ENCODE assay signal across 31 cellular contexts in the genomic region with DNA sequence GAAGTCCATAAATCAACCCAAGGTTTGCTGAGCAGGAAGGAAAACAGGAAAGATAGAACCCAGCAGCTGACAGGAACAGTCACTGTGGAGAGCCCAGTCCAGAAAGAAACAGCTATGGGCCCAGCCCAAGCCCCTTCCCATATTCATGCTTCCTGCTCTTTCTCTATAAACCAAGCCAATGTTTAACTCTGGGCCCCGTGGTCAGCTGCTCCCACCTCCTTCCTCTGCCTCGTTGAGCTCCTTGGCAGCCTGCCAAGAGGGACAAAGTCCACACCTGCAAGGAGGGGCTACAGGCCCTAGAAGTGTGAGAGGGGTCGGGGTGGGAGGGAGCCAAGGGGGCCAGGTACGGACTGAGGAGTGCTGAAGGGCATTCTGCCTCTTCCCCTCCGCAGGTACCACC. TPM values are rescaled to one million over a fixed set of nuclear protein-coding genes. Genes with fewer than 3 reads are reported as not detected.
DNase-seq lines count a peak whose midpoint lies in the region; TF ChIP-seq lines count a peak whose summit lies in the region.
"Had no signal": no experiment of that assay in that cellular context is flagged by ENCODE, and none has a peak within 500 bp of the region (broad histone marks: within the 10 kb centered on the region; RNA-seq: fewer than 3 reads in every experiment).

No MANE protein-coding gene starts in this region.

- H3K27ac Mint-ChIP-seq in nephron progenitor cell = peak overlapping the region; percentile 58
- H3K27ac Mint-ChIP-seq: activated CD8-positive, alpha-beta memory T cell treated with anti-CD3 and anti-CD28 coated beads, Interleukin-2, amount 10 ng/mL, durations not matched to agents 7 days and 5 days; CD4-positive, CD25-positive, alpha-beta regulatory T cell; naive thymus-derived CD4-positive, alpha-beta T cell; stimulated activated memory B cell treated with anti-CD40 and anti-IgM and Interleukin-4, amounts not matched to agents 10 μg/mL and 1 μg/mL and 100 μg/mL, for 72 hours; T-helper 17 cell had no signal

- peak; percentile 67 for DNase-seq in ACHN
- no peak for DNase-seq in epithelial cell of proximal tubule (ENCODE audit: low read depth)
- no peak for DNase-seq in nephron progenitor cell
- no peak for DNase-seq in GM20000 (ENCODE audit: low spot score)
- DNase-seq in GM19238 (ENCODE audit: insufficient read length, low spot score) = no peak
- DNase-seq in uterus = no peak
- DNase-seq in NCI-H1092 (lab: John Stamatoyannopoulos, UW) = no peak
- DNase-seq: activated CD4-positive, alpha-beta T cell treated with anti-CD3 and anti-CD28 coated beads, Interleukin-2, amount 50 U/mL, for 4 hours; activated CD4-positive, CD25-positive, alpha-beta regulatory T cell; activated CD8-positive, alpha-beta memory T cell treated with anti-CD3 and anti-CD28 coated beads, Interleukin-2, amount 10 ng/mL, durations not matched to agents 7 days and 5 days; activated gamma-delta T cell; activated T-cell treated with anti-CD3 and anti-CD28 coated beads, Interleukin-2, amount 50 U/mL, for 4 hours; AML-193; CD4-positive, CD25-positive, alpha-beta regulatory T cell; DMS 273 treated with DMSO at 0.1 percent for 48 hours; effector CD4-positive, alpha-beta T cell; HCEC 1CT; IMR-90; islet precursor cell; midbrain; naive thymus-derived CD4-positive, alpha-beta T cell; NCI-H1048; NCI-H524 treated with DMSO at 0.1 percent for 48 hours; SHP77; T-helper 17 cell; upper lobe of left lung had no signal

- H3K4me1 ChIP-seq in uterus = no peaks in the 10 kb centered on the region
- H3K4me1 ChIP-seq: A549, upper lobe of left lung had no signal

- H3K4me3 Mint-ChIP-seq in nephron progenitor cell = peak overlapping the region; percentile 2
- H3K4me3 Mint-ChIP-seq: activated CD8-positive, alpha-beta memory T cell treated with anti-CD3 and anti-CD28 coated beads, Interleukin-2, amount 10 ng/mL, durations not matched to agents 7 days and 5 days; activated T-cell treated with anti-CD3 and anti-CD28 coated beads, Interleukin-2, amount 50 U/mL, for 4 hours; CD4-positive, CD25-positive, alpha-beta regulatory T cell; naive thymus-derived CD4-positive, alpha-beta T cell; stimulated activated memory B cell treated with anti-CD40 and anti-IgM and Interleukin-4, amounts not matched to agents 10 μg/mL and 1 μg/mL and 100 μg/mL, for 72 hours; T-helper 17 cell had no signal

- H3K9me3 ChIP-seq in uterus = no peaks in the 10 kb centered on the region

- no peaks in the 10 kb centered on the region for H3K36me3 Mint-ChIP-seq in nephron progenitor cell (ENCODE audit: low read depth)
- H3K36me3 Mint-ChIP-seq: activated CD8-positive, alpha-beta memory T cell treated with anti-CD3 and anti-CD28 coated beads, Interleukin-2, amount 10 ng/mL, durations not matched to agents 7 days and 5 days had no signal

- in situ Hi-C loops in ACHN (cut with HindIII; ENCODE audit: low pct_ligation_motif_present, low pct_unique_long_range_greater_than_20kb, low sequenced_read_pairs) = no loop called here

- no peak for TF ChIP-seq CTCF in epithelial cell of proximal tubule (conservative IDR thresholded peaks at IDR 0.05; ENCODE audit: low read depth, low read length)
- no peak for TF ChIP-seq CTCF in nephron progenitor cell (IDR thresholded peaks at IDR 0.05)
- no peak for TF ChIP-seq CTCF in GM20000 (IDR thresholded peaks at IDR 0.05; ENCODE audit: extremely low read depth, missing control alignments)
- no peak for TF ChIP-seq CTCF in uterus (IDR thresholded peaks at IDR 0.05)

- peaks cover 22% of the 10 kb centered on the region for H3K27me3 Mint-ChIP-seq in nephron progenitor cell (ENCODE audit: low read depth, poor library complexity)

- peaks cover 59% of the 10 kb centered on the region for H3K4me1 Mint-ChIP-seq in nephron progenitor cell
- H3K4me1 Mint-ChIP-seq: activated CD8-positive, alpha-beta memory T cell treated with anti-CD3 and anti-CD28 coated beads, Interleukin-2, amount 10 ng/mL, durations not matched to agents 7 days and 5 days; CD4-positive, CD25-positive, alpha-beta regulatory T cell; stimulated activated memory B cell treated with anti-CD40 and anti-IgM and Interleukin-4, amounts not matched to agents 10 μg/mL and 1 μg/mL and 100 μg/mL, for 72 hours had no signal

- TF ChIP-seq EP300 in Ishikawa (IDR thresholded peaks at IDR 0.05; ENCODE audit: borderline replicate concordance) = no peak

- peaks cover 15% of the 10 kb centered on the region for H3K9me3 Mint-ChIP-seq in nephron progenitor cell

- TF ChIP-seq RAD21 in Ishikawa (IDR thresholded peaks at IDR 0.05; ENCODE audit: low read depth) = no peak

- intact Hi-C loops in uterus (cut with DNase I; ENCODE audit: low total_unique reads) = no loop called here

- H3K4me3 ChIP-seq in epithelial cell of proximal tubule (ENCODE audit: low read depth, low read length) = peak overlapping the region; percentile 21
- no peak overlapping the region for H3K4me3 ChIP-seq in uterus
- H3K4me3 ChIP-seq: A549, cardiac muscle cell, upper lobe of left lung had no signal

- H3K27ac ChIP-seq in uterus = no peak overlapping the region
- H3K27ac ChIP-seq: A549, cardiac muscle cell, epithelial cell of prostate, upper lobe of left lung had no signal

- TF ChIP-seq POLR2A in uterus (IDR thresholded peaks at IDR 0.05) = no peak

- no peaks in the 10 kb centered on the region for H3K27me3 ChIP-seq in uterus
- H3K27me3 ChIP-seq: cardiac muscle cell, upper lobe of left lung had no signal

- H3K36me3 ChIP-seq in uterus = no peaks in the 10 kb centered on the region
- H3K36me3 ChIP-seq: cardiac muscle cell, upper lobe of left lung had no signal

TF ChIP-seq in Ishikawa, 13 proteins besides CTCF, POLR2A, EP300 and RAD21:
- TF ChIP-seq NFIC (IDR thresholded peaks at IDR 0.05) = peak; percentile 79
- TF ChIP-seq, protein P1, sequence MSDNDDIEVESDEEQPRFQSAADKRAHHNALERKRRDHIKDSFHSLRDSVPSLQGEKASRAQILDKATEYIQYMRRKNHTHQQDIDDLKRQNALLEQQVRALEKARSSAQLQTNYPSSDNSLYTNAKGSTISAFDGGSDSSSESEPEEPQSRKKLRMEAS (IDR thresholded peaks at IDR 0.05) = no peak

RNA-seq across cellular contexts. Expression of a gene that starts 10.0 kb away (rescaled TPM):
- 0.22 TPM in 1 of 2 replicates, not detected in the other for total RNA-seq in epithelial cell of proximal tubule
- total RNA-seq in uterus = 1 to 10 TPM in 1 of 4 donors, under 1 TPM in 1, not detected in 2; 0.46 to 1.2 TPM

RNA-seq across cellular contexts. Expression of a gene that starts 38.7 kb away (rescaled TPM):
- total RNA-seq in epithelial cell of proximal tubule (0.07 TPM in 1 of 2 replicates, not detected in the other), uterus (1 to 10 TPM in 1 of 4 donors, under 1 TPM in 1, not detected in 2; 0.28 to 2.4 TPM)
- total RNA-seq: CD4-positive, CD25-positive, alpha-beta regulatory T cell; IMR-90; T-helper 17 cell had no signal
